ENCODE assay signal across 8 cellular contexts in the genomic region with DNA sequence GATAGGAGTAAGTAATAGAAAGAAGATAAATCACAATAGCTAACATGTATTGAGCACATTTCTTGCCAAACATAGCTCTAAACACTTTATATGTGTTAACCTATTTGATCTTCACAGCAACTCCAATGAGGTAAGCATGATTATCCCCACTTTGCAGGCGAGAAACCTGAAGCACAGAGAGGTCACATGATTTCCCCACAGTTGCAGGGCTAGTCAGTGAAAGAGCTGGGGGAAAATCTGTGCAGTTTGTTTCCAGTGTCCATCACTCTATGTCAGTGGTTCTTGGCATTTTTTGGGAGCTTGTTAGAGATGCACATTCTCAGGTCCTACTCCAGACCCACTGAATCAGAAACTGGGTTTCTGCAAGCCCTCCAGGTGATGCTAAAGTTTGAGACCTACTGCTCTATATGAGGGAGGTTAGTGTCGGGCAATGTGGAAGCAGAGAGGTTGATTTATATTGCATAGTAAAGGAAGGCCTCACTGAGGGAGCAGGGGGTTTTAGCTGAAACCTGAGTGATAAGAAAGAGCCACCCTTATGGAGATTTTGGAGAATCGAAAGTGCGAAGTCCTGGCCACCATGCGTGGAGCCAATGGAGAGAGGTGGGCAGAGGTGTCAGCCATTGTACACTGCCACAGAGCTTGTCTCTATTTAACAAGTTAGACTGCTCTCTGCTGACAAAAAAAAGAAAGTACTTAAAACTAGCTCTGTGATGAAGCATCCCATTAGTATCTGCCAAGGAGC. TPM values are rescaled to one million over a fixed set of nuclear protein-coding genes. Genes with fewer than 3 reads are reported as not detected.
DNase-seq lines count a peak whose midpoint lies in the region; ATAC-seq and TF ChIP-seq lines count a peak whose summit lies in the region.

No MANE protein-coding gene starts in this region.

- DNase-seq in DMS 273 (lab: John Stamatoyannopoulos, UW; ENCODE audit: unreplicated experiment), result peak; percentile 20
- DNase-seq in DMS 273 treated with DMSO at 0.1 percent for 48 hours (lab: John Stamatoyannopoulos, UW), result no peak
- DNase-seq in LHCN-M2 (ENCODE audit: low read depth), result peak; percentile 24
- DNase-seq in cardiac fibroblast (ENCODE audit: low read depth in 2 of 2), result peak; percentile 24 to 66
- DNase-seq in stimulated activated CD8-positive, alpha-beta memory T cell treated with anti-CD3 and anti-CD28 coated beads, Interleukin-4, amount 100 ng/mL, for 24 hours (ENCODE audit: low read depth), result peak; percentile 1
- DNase-seq in progenitor cell of endocrine pancreas (ENCODE audit: low spot score, unreplicated experiment), result no peak
- no peak for DNase-seq in putamen (ENCODE audit: low spot score)

- H3K36me3 Mint-ChIP-seq in progenitor cell of endocrine pancreas (ENCODE audit: insufficient read depth), result peaks cover 9% of the 10 kb centered on the region

- H3K27me3 Mint-ChIP-seq in progenitor cell of endocrine pancreas, result no peaks in the 10 kb centered on the region

- H3K4me3 ChIP-seq in cardiac fibroblast (replicated peaks in 1 of 2; ENCODE audit: low read depth in 2 of 2, low read length in 2 of 2), result no peak overlapping the region

- H3K4me3 Mint-ChIP-seq in progenitor cell of endocrine pancreas (ENCODE audit: low read depth), result no peak overlapping the region

- no peaks in the 10 kb centered on the region for H3K4me1 Mint-ChIP-seq in progenitor cell of endocrine pancreas (ENCODE audit: low read depth)

- H3K27ac Mint-ChIP-seq in progenitor cell of endocrine pancreas, result no peak overlapping the region

- no peak for TF ChIP-seq CTCF in cardiac fibroblast (IDR thresholded peaks at IDR 0.05; ENCODE audit: low read depth, low read length)
- TF ChIP-seq CTCF in progenitor cell of endocrine pancreas (IDR thresholded peaks at IDR 0.05; ENCODE audit: unreplicated experiment), result no peak

- peak; percentile 85 for ATAC-seq in GM21576 (IDR thresholded peaks at IDR 0.05; ENCODE audit: unreplicated experiment)

- no peaks in the 10 kb centered on the region for H3K9me3 Mint-ChIP-seq in progenitor cell of endocrine pancreas (ENCODE audit: low read depth)

RNA-seq across cellular contexts. Expression of a gene that starts 20.9 kb away (rescaled TPM):
- total RNA-seq in LHCN-M2 (2014; rRNA removed) (1.9 and 3.0 TPM in 2 replicates), progenitor cell of endocrine pancreas (23.7 and 27.5 TPM in 2 replicates)
- 0.49 TPM for polyA plus RNA-seq in LHCN-M2 (2012)

RNA-seq across cellular contexts. Expression of a gene that starts 30.5 kb away (rescaled TPM):
- 0.06 and 0.34 TPM in 2 replicates for total RNA-seq in LHCN-M2 (2014; rRNA removed)
- not detected for polyA plus RNA-seq in LHCN-M2 (2012)
- total RNA-seq in progenitor cell of endocrine pancreas, result 0.16 and 0.29 TPM in 2 replicates

Comparison
In these comparisons a context has a peak if more than half of its experiments do, and no peak if none do; other contexts are left out.
1. DNase-seq: peak in DMS 273 (single experiment), LHCN-M2 (single experiment), cardiac fibroblast (2 of 2) and stimulated activated CD8-positive, alpha-beta memory T cell treated with anti-CD3 and anti-CD28 coated beads, Interleukin-4, amount 100 ng/mL, for 24 hours (single experiment); none in DMS 273 treated with DMSO at 0.1 percent for 48 hours (single experiment), progenitor cell of endocrine pancreas (single experiment) and putamen (single experiment).